ENCODE assay signal across 16 cellular contexts in the genomic region with DNA sequence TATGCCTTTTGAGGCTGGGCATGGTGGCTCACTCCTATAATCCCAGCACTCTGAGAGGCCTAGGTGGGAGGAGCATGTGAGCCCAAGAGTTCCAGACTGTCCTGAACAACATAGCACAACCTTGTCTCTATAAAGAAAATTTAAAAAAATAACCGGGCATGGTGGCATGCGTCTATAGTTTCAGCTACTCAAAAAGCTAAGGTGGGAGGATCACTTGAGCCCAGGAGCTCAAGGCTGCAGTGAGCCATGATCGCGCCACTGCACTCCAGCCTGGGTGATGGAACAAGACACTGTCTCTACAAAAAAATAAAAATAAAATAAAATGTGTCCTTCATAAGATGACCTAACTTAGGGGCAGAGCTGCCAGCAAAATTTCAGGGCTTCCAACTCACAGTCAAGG. TPM values are rescaled to one million over a fixed set of nuclear protein-coding genes. Genes with fewer than 3 reads are reported as not detected.
"Had no signal": no experiment of that assay in that cellular context is flagged by ENCODE, and none has a peak within 500 bp of the region (broad histone marks: within the 10 kb centered on the region; RNA-seq: fewer than 3 reads in every experiment).

No MANE protein-coding gene starts in this region.

- H3K9me3 ChIP-seq: mucosa of descending colon, prostate gland, sigmoid colon, testis had no signal

- H3K36me3 ChIP-seq: prostate gland, sigmoid colon had no signal

- H3K4me3 Mint-ChIP-seq: activated naive CD4-positive, alpha-beta T cell treated with anti-CD3 and anti-CD28 coated beads, Interleukin-2, amount 10 ng/mL, durations not matched to agents 7 days and 5 days; central memory CD8-positive, alpha-beta T cell; naive thymus-derived CD8-positive, alpha-beta T cell; T-helper 1 cell treated with Interleukin-12 subunit alpha and Interleukin-12 subunit beta and Interleukin-4 antibody, amounts not matched to agents 30 μg/mL and 1 μg/mL, for 36 hours had no signal

- H3K4me1 Mint-ChIP-seq: activated naive CD4-positive, alpha-beta T cell treated with anti-CD3 and anti-CD28 coated beads, Interleukin-2, amount 10 ng/mL, durations not matched to agents 7 days and 5 days; central memory CD8-positive, alpha-beta T cell; naive thymus-derived CD8-positive, alpha-beta T cell had no signal

- H3K9me3 Mint-ChIP-seq: activated naive CD4-positive, alpha-beta T cell treated with anti-CD3 and anti-CD28 coated beads, Interleukin-2, amount 10 ng/mL, durations not matched to agents 7 days and 5 days; activated T-helper 2 cell treated with anti-CD3 and anti-CD28 coated beads, Interferon-gamma antibody, Interleukin-2, Interleukin-4, amounts not matched to agents 10 μg/mL and 5 μg/mL and 100 μg/mL, durations not matched to agents 14 hours and 24 hours and 36 hours; central memory CD8-positive, alpha-beta T cell; T-helper 1 cell treated with Interleukin-12 subunit alpha and Interleukin-12 subunit beta and Interleukin-4 antibody, amounts not matched to agents 30 μg/mL and 1 μg/mL, for 36 hours had no signal

- H3K27ac ChIP-seq: prostate gland, testis had no signal

- H3K27ac Mint-ChIP-seq: activated naive CD4-positive, alpha-beta T cell treated with anti-CD3 and anti-CD28 coated beads, Interleukin-2, amount 10 ng/mL, durations not matched to agents 7 days and 5 days; activated T-helper 2 cell treated with anti-CD3 and anti-CD28 coated beads, Interferon-gamma antibody, Interleukin-2, Interleukin-4, amounts not matched to agents 10 μg/mL and 5 μg/mL and 100 μg/mL, durations not matched to agents 14 hours and 24 hours and 36 hours; naive thymus-derived CD8-positive, alpha-beta T cell; T-helper 1 cell treated with Interleukin-12 subunit alpha and Interleukin-12 subunit beta and Interleukin-4 antibody, amounts not matched to agents 30 μg/mL and 1 μg/mL, for 36 hours had no signal

- H3K4me1 ChIP-seq: prostate gland had no signal

- H3K27me3 ChIP-seq: sigmoid colon, testis had no signal

- H3K4me3 ChIP-seq: mucosa of descending colon, prostate gland, sigmoid colon, testis had no signal

- H3K36me3 Mint-ChIP-seq: activated naive CD4-positive, alpha-beta T cell treated with anti-CD3 and anti-CD28 coated beads, Interleukin-2, amount 10 ng/mL, durations not matched to agents 7 days and 5 days; naive thymus-derived CD8-positive, alpha-beta T cell had no signal

- DNase-seq: activated CD4-positive, alpha-beta T cell treated with anti-CD3 and anti-CD28 coated beads, Interleukin-2, amount 50 U/mL, for 1 hour; activated CD4-positive, CD25-positive, alpha-beta regulatory T cell; activated naive CD4-positive, alpha-beta T cell treated with anti-CD3 and anti-CD28 coated beads, Interleukin-2, amount 10 ng/mL, durations not matched to agents 7 days and 5 days; dermis blood vessel endothelial cell; hypothalamus; mucosa of descending colon; naive thymus-derived CD8-positive, alpha-beta T cell; nucleus accumbens; sigmoid colon; stimulated activated CD4-positive, alpha-beta T cell treated with anti-CD3 and anti-CD28 coated beads, Interleukin-12 subunit alpha, Interleukin-12 subunit beta, amount 100 ng/mL, for 4 hours; stimulated activated naive CD4-positive, alpha-beta T cell treated with Interleukin-2 at 50 U/mL for 16 hours; testis had no signal

RNA-seq across cellular contexts. Expression of a gene that starts 12.6 kb away (rescaled TPM):
- total RNA-seq: activated T-helper 2 cell treated with anti-CD3 and anti-CD28 coated beads, Interferon-gamma antibody, Interleukin-2, Interleukin-4, amounts not matched to agents 10 μg/mL and 5 μg/mL and 100 μg/mL, durations not matched to agents 14 hours and 24 hours and 36 hours; naive thymus-derived CD8-positive, alpha-beta T cell had no signal
